In the genomic region with DNA sequence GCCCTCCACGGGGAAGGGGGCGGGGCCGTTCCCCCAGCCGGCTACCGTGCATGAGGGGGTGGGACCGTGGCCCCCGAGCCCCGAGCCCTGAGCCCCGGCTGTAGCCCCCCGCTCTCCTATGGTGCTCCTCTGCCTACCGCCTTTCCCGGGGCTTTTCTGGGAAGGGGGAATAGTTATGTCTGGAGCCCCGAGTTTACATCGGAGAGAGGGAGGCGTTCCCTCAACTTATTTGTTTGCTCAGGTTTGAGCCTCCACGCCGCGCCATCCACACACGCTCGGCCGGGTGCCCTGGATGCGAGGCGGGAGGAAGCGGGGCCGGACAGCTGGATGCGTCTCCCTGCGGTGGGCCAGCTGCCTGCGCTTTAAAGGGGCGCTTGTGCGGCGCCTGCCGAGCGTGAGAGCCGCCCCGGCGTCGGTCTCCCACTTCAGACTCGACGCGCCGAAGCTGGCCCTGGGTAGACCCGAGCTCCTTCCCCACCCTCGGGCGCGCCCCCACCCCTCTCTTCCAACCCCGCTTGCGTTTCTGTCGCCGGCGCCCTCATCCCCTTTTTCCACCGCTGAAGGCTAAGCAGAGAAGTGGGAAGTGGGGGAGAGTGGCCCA, we compare ENCODE assay signal across 11 cellular contexts. TPM values are rescaled to one million over a fixed set of nuclear protein-coding genes. Genes with fewer than 3 reads are reported as not detected.
DNase-seq lines count a peak whose midpoint lies in the region; ATAC-seq and TF ChIP-seq lines count a peak whose summit lies in the region.
"Had no signal": no experiment of that assay in that cellular context is flagged by ENCODE, and none has a peak within 500 bp of the region (broad histone marks: within the 10 kb centered on the region; RNA-seq: fewer than 3 reads in every experiment).

No MANE protein-coding gene starts in this region.

- H3K4me1 ChIP-seq in HUES64 (ENCODE audit: insufficient read depth, low read length) (0 out of 2 replicates have a peak, but pooled peaks cover 5% of the 10 kb centered on the region), mesendoderm (ENCODE audit: control insufficient read depth, low read depth, low read length) (no peaks in the 10 kb centered on the region), stomach smooth muscle (ENCODE audit: control insufficient read depth, insufficient read depth, low read length) (peaks cover 14% of the 10 kb centered on the region)

- H3K27ac ChIP-seq in HUES64 (ENCODE audit: low read depth, low read length): no peak overlapping the region
- no peak overlapping the region for H3K27ac ChIP-seq in coronary artery
- no peak overlapping the region for H3K27ac ChIP-seq in mesendoderm (ENCODE audit: low read depth, low read length)
- H3K27ac ChIP-seq in stomach smooth muscle (ENCODE audit: low read length): no peak overlapping the region
- H3K27ac ChIP-seq in caudate nucleus (ENCODE audit: low read depth, low read length): no peak overlapping the region
- H3K27ac ChIP-seq: cardiac muscle cell had no signal

- H3K36me3 ChIP-seq in HUES64 (ENCODE audit: insufficient read depth, low read length): no peaks in the 10 kb centered on the region
- H3K36me3 ChIP-seq in mesendoderm (ENCODE audit: control insufficient read depth, insufficient read depth, low read length): no peaks in the 10 kb centered on the region
- no peaks in the 10 kb centered on the region for H3K36me3 ChIP-seq in stomach smooth muscle (ENCODE audit: control insufficient read depth in 2 of 2, insufficient read depth in 2 of 2, low read length in 2 of 2)

- no peak overlapping the region for H3K9ac ChIP-seq in HUES64 (ENCODE audit: low read depth, low read length)
- peak overlapping the region; percentile 35 for H3K9ac ChIP-seq in mesendoderm (ENCODE audit: low read length)
- no peak overlapping the region for H3K9ac ChIP-seq in stomach smooth muscle (ENCODE audit: low read length in 2 of 2)

- H3K9me3 ChIP-seq in HUES64 (ENCODE audit: insufficient read depth, low read depth, low read length) (no peaks in the 10 kb centered on the region), stomach smooth muscle (ENCODE audit: control insufficient read depth in 2 of 2, low read length in 2 of 2) (no peaks in the 10 kb centered on the region)

- H3K18ac ChIP-seq in mesendoderm (ENCODE audit: low read length): no peak overlapping the region

- ATAC-seq in HG03460 (IDR thresholded peaks at IDR 0.05; ENCODE audit: unreplicated experiment): no peak
- ATAC-seq: PC-3 had no signal

- no peak for DNase-seq in coronary artery (ENCODE audit: low spot score)
- DNase-seq in mesendoderm: no peak
- DNase-seq in caudate nucleus (lab: John Stamatoyannopoulos, UW): no peak
- no peak for DNase-seq in HuH-7 (ENCODE audit: low spot score)
- DNase-seq: kidney glomerular epithelial cell; PC-3; stimulated activated CD4-positive, alpha-beta T cell treated with anti-CD3 and anti-CD28 coated beads, Interleukin-4, amount 100 ng/mL, for 24 hours had no signal

- H4K8ac ChIP-seq in mesendoderm (ENCODE audit: low read depth, low read length): no peak overlapping the region

- no peak overlapping the region for H2AK5ac ChIP-seq in mesendoderm (ENCODE audit: low read length)

- no peak overlapping the region for H3K23ac ChIP-seq in mesendoderm (ENCODE audit: low read length)

- H3K4me2 ChIP-seq in mesendoderm (ENCODE audit: low read length): peak overlapping the region; percentile 11

- no peak overlapping the region for H4K5ac ChIP-seq in mesendoderm (ENCODE audit: low read length)

- WGBS in HUES64: 89% methylated on average over 45 of the region's 51 CpGs
- no CpG with 5 or more reads among the region's 51 CpGs for WGBS in mesendoderm (ENCODE audit: extremely low coverage, insufficient coverage, low lambda C conversion rate)

- no peak overlapping the region for H3K4ac ChIP-seq in mesendoderm (ENCODE audit: low read depth, low read length)

- no peak overlapping the region for H2BK5ac ChIP-seq in mesendoderm (ENCODE audit: low read length)

- no peaks in the 10 kb centered on the region for H3K79me1 ChIP-seq in mesendoderm (ENCODE audit: low read length)

- TF ChIP-seq CTCF in coronary artery (IDR thresholded peaks at IDR 0.05): no peak

- peak overlapping the region; percentile 52 for H3K4me3 ChIP-seq in HUES64 (ENCODE audit: low read length)
- H3K4me3 ChIP-seq in coronary artery: peak overlapping the region; percentile 65
- no peak overlapping the region for H3K4me3 ChIP-seq in mesendoderm (ENCODE audit: low read length)
- peak overlapping the region; percentile 35 to 52 for H3K4me3 ChIP-seq in stomach smooth muscle (ENCODE audit: low read length in 2 of 2)
- H3K4me3 ChIP-seq: cardiac muscle cell had no signal

- H3K27me3 ChIP-seq in HUES64 (ENCODE audit: insufficient read depth, low read length) (peaks cover 27% of the 10 kb centered on the region), mesendoderm (ENCODE audit: insufficient read depth, low read length, poor library complexity) (no peaks in the 10 kb centered on the region), stomach smooth muscle (ENCODE audit: control insufficient read depth in 1 of 2, insufficient read depth in 2 of 2, low read length in 2 of 2) (peaks cover 19 to 28% of the 10 kb centered on the region in 2 donors)

- H3K56ac ChIP-seq in mesendoderm (ENCODE audit: low read length): peak overlapping the region; percentile 62

- H3K79me2 ChIP-seq in mesendoderm (ENCODE audit: control insufficient read depth, insufficient read depth, low read length): no peaks in the 10 kb centered on the region

- H2BK120ac ChIP-seq in mesendoderm (ENCODE audit: low read depth, low read length): no peak overlapping the region

- H2BK15ac ChIP-seq in mesendoderm (replicated peaks; ENCODE audit: low read depth): no peak overlapping the region

RNA-seq across cellular contexts. Expression of a gene that starts 0.4 kb away (rescaled TPM):
- polyA plus RNA-seq in HUES64 (2013, experiment 1 of 2): not detected
- polyA plus RNA-seq in HUES64 (2013, experiment 2 of 2): 0.38 TPM
- 1.2 TPM for polyA plus RNA-seq in mesendoderm (2013, experiment 1 of 2)
- 1.0 TPM for polyA plus RNA-seq in mesendoderm (2013, experiment 2 of 2)

RNA-seq across cellular contexts. Expression of a gene that starts 9.6 kb away (rescaled TPM):
- 17.4 TPM for polyA plus RNA-seq in HUES64 (2013, experiment 1 of 2)
- polyA plus RNA-seq in HUES64 (2013, experiment 2 of 2): 19.1 TPM
- 9.0 TPM for polyA plus RNA-seq in mesendoderm (2013, experiment 1 of 2)
- 8.8 TPM for polyA plus RNA-seq in mesendoderm (2013, experiment 2 of 2)

RNA-seq across cellular contexts. Expression of a gene that starts 39.1 kb away (rescaled TPM):
- polyA plus RNA-seq in HUES64 (2013, experiment 1 of 2): 0.25 TPM
- 1.3 TPM for polyA plus RNA-seq in HUES64 (2013, experiment 2 of 2)
- 0.17 TPM for polyA plus RNA-seq in mesendoderm (2013, experiment 1 of 2)
- 0.15 TPM for polyA plus RNA-seq in mesendoderm (2013, experiment 2 of 2)

RNA-seq across cellular contexts. Expression of a gene that starts 43.1 kb away (rescaled TPM):
- 9.0 TPM for polyA plus RNA-seq in HUES64 (2013, experiment 1 of 2)
- polyA plus RNA-seq in HUES64 (2013, experiment 2 of 2): 14.8 TPM
- 8.5 TPM for polyA plus RNA-seq in mesendoderm (2013, experiment 1 of 2)
- 9.2 TPM for polyA plus RNA-seq in mesendoderm (2013, experiment 2 of 2)
